Comparison of ENCODE assay signal across 1 cellular context in genomic region chr1:33036526-33037503, GRCh38.
TF ChIP-seq lines count a peak whose summit lies in the region.

Gene AK2 (minus strand): TSS chr1:33036883. CDS start chr1:33036828, 55 bp downstream.

TF ChIP-seq in K562, 482 proteins besides CTCF, POLR2A, EP300 and RAD21 (continued from another document and continues in another):
- TF ChIP-seq MBD1 (CRISPR knock-in tag; IDR thresholded peaks at IDR 0.05) (peak; percentile 94), TEAD1 (CRISPR knock-in tag; IDR thresholded peaks at IDR 0.05) (peak; percentile 7 to 88; a peak in 2 of 4 replicates), ZNF444 (CRISPR knock-in tag; IDR thresholded peaks at IDR 0.05) (no peak), ZFX (CRISPR knock-in tag; IDR thresholded peaks at IDR 0.05) (peak; percentile 70), POLR3G (IDR thresholded peaks at IDR 0.05; ENCODE audit: extremely low read depth, insufficient read length, insufficient replicate concordance) (no peak), KLF1 (tag; IDR thresholded peaks at IDR 0.05) (peak; percentile 77), TEAD2 (tag; IDR thresholded peaks at IDR 0.05) (no peak), DPF2 (IDR thresholded peaks at IDR 0.05) (peak; percentile 74), FOXP1 (CRISPR knock-in tag; IDR thresholded peaks at IDR 0.05) (peak; percentile 93), ZBTB17 (CRISPR knock-in tag; IDR thresholded peaks at IDR 0.05) (no peak), ZBTB2 (IDR thresholded peaks at IDR 0.05) (peak; percentile 99), BRF1 (IDR thresholded peaks at IDR 0.05; ENCODE audit: borderline replicate concordance, extremely low read depth, insufficient read length) (no peak), POLR2H (tag; IDR thresholded peaks at IDR 0.05; ENCODE audit: low read depth) (peak; percentile 78), STAG1 (CRISPR knock-in tag; IDR thresholded peaks at IDR 0.05; ENCODE audit: borderline replicate concordance) (no peak), ZNF77 (CRISPR knock-in tag; IDR thresholded peaks at IDR 0.05) (no peak), ATF3 (IDR thresholded peaks at IDR 0.05) (peak; percentile 44; the same call in 1 of the 2 replicates), ATF3 (CRISPR knock-in tag; conservative IDR thresholded peaks at IDR 0.05) (0 out of 2 replicates have a peak, but pooled peaks have one; percentile 55), ZC3H11A (IDR thresholded peaks at IDR 0.05; ENCODE audit: low read depth, low read length) (no peak), L3MBTL2 (IDR thresholded peaks at IDR 0.05) (peak; percentile 100), TAF7 (tag; IDR thresholded peaks at IDR 0.05) (peak; percentile 60), GTF3C2 (IDR thresholded peaks at IDR 0.05; ENCODE audit: borderline replicate concordance, extremely low read depth, insufficient read length) (no peak), XRCC4 (IDR thresholded peaks at IDR 0.05; ENCODE audit: extremely low read depth, insufficient read depth, insufficient read length) (no peak), ZNF766 (CRISPR knock-in tag; conservative IDR thresholded peaks at IDR 0.05) (peak; percentile 61), KDM4B (IDR thresholded peaks at IDR 0.05; ENCODE audit: borderline replicate concordance in 2 of 2, low read depth in 1 of 2) (no peak; a peak in 1 of 4 replicates), MCM2 (IDR thresholded peaks at IDR 0.05; ENCODE audit: low read depth) (no peak), ATF7 (IDR thresholded peaks at IDR 0.05) (peak; percentile 95), CREM (IDR thresholded peaks at IDR 0.05; ENCODE audit: low read depth) (peak; percentile 95), C11orf30 (IDR thresholded peaks at IDR 0.05; ENCODE audit: low read depth) (peak; percentile 28; the same call in 1 of the 2 replicates), ZNF551 (CRISPR knock-in tag; IDR thresholded peaks at IDR 0.05) (no peak), RBM14 (IDR thresholded peaks at IDR 0.05; ENCODE audit: borderline replicate concordance, insufficient read depth, low read depth, low read length) (0 out of 2 replicates have a peak, but pooled peaks have one; percentile 88), RBM34 (IDR thresholded peaks at IDR 0.05; ENCODE audit: borderline replicate concordance, insufficient read depth, low read length) (no peak), AFF1 (IDR thresholded peaks at IDR 0.05; ENCODE audit: low read depth in 1 of 2, partially characterized antibody in 2 of 2) (peak in 1 of 2 experiments; percentile 49), FOXP4 (CRISPR knock-in tag; IDR thresholded peaks at IDR 0.05; ENCODE audit: borderline replicate concordance) (peak; percentile 92; the same call in 1 of the 2 replicates), POLR2B (IDR thresholded peaks at IDR 0.05; ENCODE audit: low read depth, partially characterized antibody) (no peak), E2F6 (IDR thresholded peaks at IDR 0.05; ENCODE audit: borderline replicate concordance in 1 of 2, extremely low read depth in 1 of 2, insufficient read depth in 1 of 2, insufficient read length in 1 of 2, low read depth in 1 of 2, low read length in 1 of 2, poor library complexity in 1 of 2, severe bottlenecking in 1 of 2) (peak; percentile 100), EHMT2 (IDR thresholded peaks at IDR 0.05) (no peak), MAZ (CRISPR knock-in tag; conservative IDR thresholded peaks at IDR 0.05 in 1 of 2, IDR thresholded peaks at IDR 0.05 in 1 of 2) (peak; percentile 71 to 74), ZC3H4 (CRISPR knock-in tag; IDR thresholded peaks at IDR 0.05; ENCODE audit: borderline replicate concordance) (no peak), GATAD2A (IDR thresholded peaks at IDR 0.05) (no peak), ARID3B (CRISPR knock-in tag; IDR thresholded peaks at IDR 0.05; ENCODE audit: borderline replicate concordance) (0 out of 2 replicates have a peak, but pooled peaks have one; percentile 47), BDP1 (IDR thresholded peaks at IDR 0.05; ENCODE audit: insufficient read depth, insufficient read length) (no peak), RBM17 (IDR thresholded peaks at IDR 0.05; ENCODE audit: borderline replicate concordance, low read depth, low read length) (no peak), HNRNPK (IDR thresholded peaks at IDR 0.05; ENCODE audit: low read depth, low read length, poor library complexity, severe bottlenecking) (no peak), ZBTB9 (CRISPR knock-in tag; IDR thresholded peaks at IDR 0.05) (no peak), SMARCE1 (IDR thresholded peaks at IDR 0.05) (peak; percentile 37; the same call in 1 of the 2 replicates), ZNF239 (CRISPR knock-in tag; IDR thresholded peaks at IDR 0.05) (peak; percentile 42; the same call in 1 of the 2 replicates), RFX7 (CRISPR knock-in tag; IDR thresholded peaks at IDR 0.05) (0 out of 2 replicates have a peak, but pooled peaks have one; percentile 16), KLF13 (tag; IDR thresholded peaks at IDR 0.05; ENCODE audit: borderline replicate concordance, low read depth) (peak; percentile 19; the same call in 1 of the 2 replicates)
